33 cellular contexts compared by ENCODE assay signal in the genomic region with DNA sequence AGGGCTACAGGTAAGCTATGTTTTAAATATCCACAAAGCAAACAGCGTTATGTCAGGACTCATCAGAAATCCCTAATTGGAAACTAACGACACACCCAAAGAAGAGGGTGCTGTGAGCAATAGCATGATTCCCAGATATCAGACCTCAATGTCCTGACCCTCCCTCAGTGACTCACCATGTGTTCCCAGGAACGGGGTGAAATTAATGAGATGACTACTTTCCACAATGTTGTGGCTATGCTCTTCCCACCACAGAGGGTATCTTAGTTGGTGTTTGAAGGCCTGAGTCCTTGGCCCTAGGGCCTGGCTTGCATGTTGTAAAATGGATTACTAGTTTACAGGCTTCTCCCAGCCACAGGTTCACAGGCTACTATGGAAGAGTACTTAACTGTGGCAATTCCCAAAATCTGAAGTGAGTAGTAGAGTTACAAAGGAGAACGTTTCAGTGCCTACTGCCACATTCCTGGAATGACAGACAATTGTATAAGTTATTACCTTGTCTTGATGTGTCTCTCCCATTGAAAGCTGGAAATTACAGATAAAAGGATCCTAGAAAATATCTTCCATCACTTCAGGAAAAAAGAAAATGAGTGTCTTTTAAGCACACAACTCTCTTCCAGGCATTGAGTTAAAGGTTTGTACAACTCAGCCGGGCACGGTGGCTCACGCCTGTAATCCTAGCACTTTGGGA. TPM values are rescaled to one million over a fixed set of nuclear protein-coding genes. Genes with fewer than 3 reads are reported as not detected.
DNase-seq lines count a peak whose midpoint lies in the region; FAIRE-seq and TF ChIP-seq lines count a peak whose summit lies in the region.
"Had no signal": no experiment of that assay in that cellular context is flagged by ENCODE, and none has a peak within 500 bp of the region (broad histone marks: within the 10 kb centered on the region; RNA-seq: fewer than 3 reads in every experiment).

No MANE protein-coding gene starts in this region.

- H3K9me3 ChIP-seq in breast epithelium: no peaks in the 10 kb centered on the region
- H3K9me3 ChIP-seq in keratinocyte (ENCODE audit: control insufficient read depth, low read depth, low read length): no peaks in the 10 kb centered on the region
- H3K9me3 ChIP-seq: BE2C had no signal

- peak; percentile 79 for FAIRE-seq in keratinocyte (lab: Jason Lieb, UNC)
- FAIRE-seq in urothelium cell line (lab: Jason Lieb, UNC): peak; percentile 53
- FAIRE-seq: GM19239, HepG2 had no signal

- DNase-seq in MCF 10A (ENCODE audit: unreplicated experiment) (peak; percentile 23), breast epithelium (ENCODE audit: low spot score in 2 of 2) (no peak), astrocyte of the hippocampus (ENCODE audit: low read depth, low spot score) (peak; percentile 4), keratinocyte (ENCODE audit: low read depth, low spot score) (no peak), urothelium cell line (ENCODE audit: low spot score) (peak; percentile 29), HUDEP-2 (lab: John Stamatoyannopoulos, UW; ENCODE audit: unreplicated experiment in 76 of 76) (no peak), NCI-H345 (lab: John Stamatoyannopoulos, UW) (no peak), DMS153 (lab: John Stamatoyannopoulos, UW) (no peak)
- DNase-seq: ACHN; BE2C; CD8-positive, alpha-beta memory T cell; DMS 273 treated with DMSO at 0.1 percent for 48 hours; DMS79 treated with DMSO at 0.1 percent for 48 hours; Karpas-422; MV-4-11; NCI-H1105; NCI-H1436 treated with DMSO at 0.1 percent for 48 hours; NCI-H187 treated with DMSO at 0.1 percent for 48 hours; NCI-H2171 treated with DMSO at 0.1 percent for 48 hours; NCI-H446; NCI-H524 treated with DMSO at 0.1 percent for 48 hours; NCI-H774; NK-92 treated with Interleukin-12 subunit alpha and Interleukin-12 subunit beta, amount 100 ng/mL, for 24 hours; PC-9; SHP77 had no signal

- no peaks in the 10 kb centered on the region for H3K36me3 ChIP-seq in breast epithelium
- H3K36me3 ChIP-seq in keratinocyte (ENCODE audit: control insufficient read depth in 2 of 2, extremely low read depth in 1 of 2, insufficient read depth in 2 of 2, low read length in 2 of 2): no peaks in the 10 kb centered on the region
- H3K36me3 ChIP-seq: BE2C had no signal

- TF ChIP-seq CTCF in MCF 10A (IDR thresholded peaks at IDR 0.05; ENCODE audit: unreplicated experiment): no peak
- no peak for TF ChIP-seq CTCF in breast epithelium (IDR thresholded peaks at IDR 0.05)
- no peak for TF ChIP-seq CTCF in keratinocyte (optimal IDR thresholded peaks at IDR 0.05 in 1 of 3, IDR thresholded peaks at IDR 0.05 in 1 of 3, conservative IDR thresholded peaks at IDR 0.05 in 1 of 3; ENCODE audit: extremely low read depth in 1 of 3, insufficient read depth in 2 of 3, low read length in 3 of 3)

- H3K27ac Mint-ChIP-seq in MCF 10A (ENCODE audit: low read depth, unreplicated experiment): peak overlapping the region; percentile 31
- H3K27ac Mint-ChIP-seq: CD14-positive monocyte; CD8-positive, alpha-beta memory T cell had no signal

- CTCF ChIA-PET in MCF 10A (lab: Yijun Ruan, JAX): interaction anchor here (0.6 kb wide), 1 partner anchor 680 kb away, joined by 3 read pairs; no protein-coding TSS in a partner anchor

- intact Hi-C loops in MCF 10A (cut with micrococcal nuclease) (no loop called here), breast epithelium (cut with DNase I; ENCODE audit: low total_unique reads) (loop anchor here (5.0 kb wide), 1 partner anchor 136 kb away; a partner anchor contains a TSS)

- no peaks in the 10 kb centered on the region for H3K79me2 ChIP-seq in keratinocyte (ENCODE audit: control insufficient read depth, insufficient read depth, low read length)

- H3K9me1 ChIP-seq in keratinocyte (ENCODE audit: control insufficient read depth, extremely low read depth, insufficient read depth, low read length): no peaks in the 10 kb centered on the region

- H3K9ac ChIP-seq in keratinocyte (ENCODE audit: control insufficient read depth, extremely low read depth, insufficient read depth, low read length): no peak overlapping the region

- H3K4me1 Mint-ChIP-seq in MCF 10A (ENCODE audit: insufficient read depth, unreplicated experiment): peaks cover 6% of the 10 kb centered on the region
- H3K4me1 Mint-ChIP-seq: CD14-positive monocyte; CD8-positive, alpha-beta memory T cell had no signal

- dilution Hi-C loops in keratinocyte (cut with MboI; ENCODE audit: extremely low pct_ligation_motif_present, low sequenced_read_pairs): no loop called here

- H3K4me2 ChIP-seq in keratinocyte (ENCODE audit: control insufficient read depth, extremely low read depth, insufficient read depth, low read depth, low read length): no peak overlapping the region
- H3K4me2 ChIP-seq: PC-9 had no signal

- no peaks in the 10 kb centered on the region for H4K20me1 ChIP-seq in keratinocyte (ENCODE audit: control insufficient read depth, extremely low read depth, insufficient read depth, low read length)

- H3K36me3 Mint-ChIP-seq in MCF 10A (ENCODE audit: insufficient read depth, unreplicated experiment): no peaks in the 10 kb centered on the region
- H3K36me3 Mint-ChIP-seq: CD14-positive monocyte; CD8-positive, alpha-beta memory T cell had no signal

- no peaks in the 10 kb centered on the region for H3K9me3 Mint-ChIP-seq in MCF 10A (ENCODE audit: unreplicated experiment)
- H3K9me3 Mint-ChIP-seq: CD8-positive, alpha-beta memory T cell had no signal

- H3K27ac ChIP-seq in breast epithelium (no peak overlapping the region), keratinocyte (ENCODE audit: control insufficient read depth, insufficient read depth, low read length) (no peak overlapping the region)
- H3K27ac ChIP-seq: 22Rv1, HL-60, PC-9 had no signal

- no peak overlapping the region for H3K4me3 Mint-ChIP-seq in MCF 10A (ENCODE audit: unreplicated experiment)
- H3K4me3 Mint-ChIP-seq: CD14-positive monocyte; CD8-positive, alpha-beta memory T cell had no signal

- H3K27me3 Mint-ChIP-seq in MCF 10A (ENCODE audit: insufficient read depth, unreplicated experiment): no peaks in the 10 kb centered on the region
- H3K27me3 Mint-ChIP-seq: CD8-positive, alpha-beta memory T cell had no signal

- H3K4me3 ChIP-seq in breast epithelium (no peak overlapping the region), keratinocyte (ENCODE audit: control insufficient read depth in 2 of 3, extremely low read depth in 1 of 3, insufficient read depth in 2 of 3, low read depth in 1 of 3, low read length in 3 of 3) (no peak overlapping the region)
- H3K4me3 ChIP-seq: PC-9 had no signal

- H3K27me3 ChIP-seq in breast epithelium: no peaks in the 10 kb centered on the region
- H3K27me3 ChIP-seq in keratinocyte (ENCODE audit: control insufficient read depth, extremely low read depth, insufficient read depth, low read length): peaks cover 12% of the 10 kb centered on the region
- H3K27me3 ChIP-seq: BE2C had no signal

- no peaks in the 10 kb centered on the region for H3K4me1 ChIP-seq in breast epithelium
- H3K4me1 ChIP-seq in keratinocyte (ENCODE audit: control insufficient read depth, extremely low read depth, insufficient read depth, low read length): peaks cover 9% of the 10 kb centered on the region
- H3K4me1 ChIP-seq: BE2C had no signal

- no TSS peak for BruUV-seq in MCF 10A (replicated peaks; lab: Mats Ljungman, UMichigan)

- no peak overlapping the region for H2AFZ ChIP-seq in keratinocyte (ENCODE audit: control insufficient read depth, low read length)
- H2AFZ ChIP-seq: PC-9 had no signal

- POLR2A ChIA-PET in MCF 10A (lab: Yijun Ruan, JAX): interaction anchor here (0.7 kb wide), 1 partner anchor 11 kb away, joined by 3 read pairs; no protein-coding TSS in a partner anchor

- TF ChIP-seq POLR2A in breast epithelium (IDR thresholded peaks at IDR 0.05): no peak

RNA-seq across cellular contexts. Expression of a gene that starts 1.7 kb away (rescaled TPM):
- total RNA-seq in MCF 10A (2022): not detected in 2 replicates
- not detected for total RNA-seq in breast epithelium
- polyA plus RNA-seq in keratinocyte: not detected in 3 replicates
- polyA plus RNA-seq in keratinocyte (2011; ENCODE audit: low read depth): not detected
- polyA plus RNA-seq in keratinocyte (2011; cell fraction: cytosol; rRNA removed): not detected in 2 replicates
- polyA plus RNA-seq in keratinocyte (2011; cell fraction: nucleus; rRNA removed): not detected in 2 replicates
- not detected in 2 replicates for polyA plus RNA-seq in keratinocyte (2012; ENCODE audit: low replicate concordance)
- polyA minus RNA-seq in keratinocyte: not detected in 3 replicates
- polyA minus RNA-seq in keratinocyte (2011; cell fraction: cytosol; rRNA and poly(A)+ RNA removed): not detected
- not detected in 2 replicates for polyA minus RNA-seq in keratinocyte (2011; cell fraction: nucleus; rRNA and poly(A)+ RNA removed)
- total RNA-seq: CD8-positive, alpha-beta memory T cell; H4; HepG2; PC-9; RPMI7951; SK-MEL-5 had no signal
- polyA plus RNA-seq: CD14-positive monocyte; CD8-positive, alpha-beta memory T cell; HepG2 had no signal

RNA-seq across cellular contexts. Expression of a gene that starts 53.5 kb away (rescaled TPM):
- not detected in 2 replicates for total RNA-seq in MCF 10A (2022)
- not detected for total RNA-seq in breast epithelium
- not detected in 3 replicates for polyA plus RNA-seq in keratinocyte
- not detected for polyA plus RNA-seq in keratinocyte (2011; ENCODE audit: low read depth)
- not detected in 2 replicates for polyA plus RNA-seq in keratinocyte (2011; cell fraction: cytosol; rRNA removed)
- 0.24 and 0.25 TPM in 2 replicates for polyA plus RNA-seq in keratinocyte (2011; cell fraction: nucleus; rRNA removed)
- polyA plus RNA-seq in keratinocyte (2012; ENCODE audit: low replicate concordance): not detected in 2 replicates
- not detected in 3 replicates for polyA minus RNA-seq in keratinocyte
- polyA minus RNA-seq in keratinocyte (2011; cell fraction: cytosol; rRNA and poly(A)+ RNA removed): not detected
- polyA minus RNA-seq in keratinocyte (2011; cell fraction: nucleus; rRNA and poly(A)+ RNA removed): not detected in 2 replicates
- total RNA-seq: CD8-positive, alpha-beta memory T cell; H4; HepG2; PC-9; RPMI7951; SK-MEL-5 had no signal
- polyA plus RNA-seq: CD14-positive monocyte; CD8-positive, alpha-beta memory T cell; HepG2 had no signal

Comparison
In these comparisons a context has a peak if more than half of its experiments do, and no peak if none do; other contexts are left out.
1. DNase-seq: peak in MCF 10A (single experiment), astrocyte of the hippocampus (single experiment) and urothelium cell line (single experiment); none in breast epithelium (0 of 2), keratinocyte (single experiment), HUDEP-2 (0 of 76), NCI-H345 (single experiment) and DMS153 (single experiment).